ENCODE assay signal across 18 cellular contexts in genomic region chr6:126091507-126091906, GRCh38.
A peak's percentile ranks its signal among the peaks of the same experiment; 100 is the strongest.
DNase-seq lines count a peak whose midpoint lies in the region; ATAC-seq, FAIRE-seq and TF ChIP-seq lines count a peak whose summit lies in the region.
"Had no signal": no experiment of that assay in that cellular context is flagged by ENCODE, and none has a peak within 500 bp of the region (broad histone marks: within the 10 kb centered on the region; RNA-seq: fewer than 3 reads in every experiment).

No MANE protein-coding gene starts in this region.

- DNase-seq in H7 (peak; percentile 8), bronchial epithelial cell (ENCODE audit: low read depth) (no peak), islet precursor cell (peak; percentile 52), trophoblast cell (peak; percentile 9 to 74), aorta (no peak), small intestine (no peak)
- no peak for DNase-seq in stimulated activated CD4-positive, alpha-beta T cell treated with anti-CD3 and anti-CD28 coated beads, Interleukin-15, amount 100 ng/mL, for 24 hours
- DNase-seq: COR-L47, DMS153, NCI-H1436, NCI-H2029, NCI-H524, Peyer's patch, Right ventricle myocardium superior had no signal

- no peaks in the 10 kb centered on the region for H3K79me2 ChIP-seq in trophoblast cell (ENCODE audit: control insufficient read depth, insufficient read depth, low read length, poor library complexity)

- TF ChIP-seq CTCF in bronchial epithelial cell (IDR thresholded peaks at IDR 0.05; ENCODE audit: insufficient read depth, low read length, severe bottlenecking), result no peak

- H4K12ac ChIP-seq in trophoblast cell (ENCODE audit: low read depth, low read length), result no peak overlapping the region

- H2BK5ac ChIP-seq in trophoblast cell (ENCODE audit: low read depth, low read length, poor library complexity), result no peak overlapping the region

- no peak overlapping the region for H3K14ac ChIP-seq in trophoblast cell (ENCODE audit: low read length)

- H3K4me1 ChIP-seq in trophoblast cell (ENCODE audit: control insufficient read depth in 1 of 2, insufficient read depth in 2 of 2, low read length in 2 of 2), result peaks cover 0 to 3% of the 10 kb centered on the region in 2 experiments
- H3K4me1 ChIP-seq in aorta (ENCODE audit: control insufficient read depth in 1 of 2, insufficient read depth in 2 of 2, low read length in 2 of 2), result no peaks in the 10 kb centered on the region
- no peaks in the 10 kb centered on the region for H3K4me1 ChIP-seq in small intestine (ENCODE audit: control insufficient read depth in 2 of 2, insufficient read depth in 1 of 2, low read depth in 1 of 2, low read length in 1 of 2)
- H3K4me1 ChIP-seq: Peyer's patch had no signal

- H3K4me3 ChIP-seq in H7 (ENCODE audit: insufficient read depth, low read depth, low read length) (no peak overlapping the region), bronchial epithelial cell (ENCODE audit: low read depth, low read length) (no peak overlapping the region), trophoblast cell (ENCODE audit: low read depth, low read length) (no peak overlapping the region), aorta (ENCODE audit: low read length in 2 of 2) (no peak overlapping the region), small intestine (ENCODE audit: low read depth in 1 of 2, low read length in 2 of 2) (no peak overlapping the region)
- H3K4me3 ChIP-seq: K562, Peyer's patch, SK-N-MC had no signal

- no peak overlapping the region for H2BK12ac ChIP-seq in trophoblast cell (ENCODE audit: low read length)

- H3K36me3 ChIP-seq in H7 (replicated peaks; ENCODE audit: control insufficient read depth, insufficient read depth, low read length) (no peaks in the 10 kb centered on the region), bronchial epithelial cell (ENCODE audit: control insufficient read depth, insufficient read depth, low read length) (no peaks in the 10 kb centered on the region), trophoblast cell (ENCODE audit: control insufficient read depth in 1 of 2, insufficient read depth in 2 of 2, low read length in 2 of 2) (no peaks in the 10 kb centered on the region), aorta (ENCODE audit: control insufficient read depth in 1 of 2, insufficient read depth in 2 of 2, low read length in 1 of 2) (no peaks in the 10 kb centered on the region), small intestine (ENCODE audit: control insufficient read depth in 2 of 2, insufficient read depth in 2 of 2, low read length in 2 of 2) (no peaks in the 10 kb centered on the region)
- H3K36me3 ChIP-seq: Peyer's patch had no signal

- H3K27me3 ChIP-seq in H7 (ENCODE audit: control insufficient read depth, insufficient read depth, low read length), result no peaks in the 10 kb centered on the region
- no peaks in the 10 kb centered on the region for H3K27me3 ChIP-seq in bronchial epithelial cell (ENCODE audit: control insufficient read depth, insufficient read depth, low read length)
- no peaks in the 10 kb centered on the region for H3K27me3 ChIP-seq in trophoblast cell (ENCODE audit: insufficient read depth, low read length)
- H3K27me3 ChIP-seq in aorta (ENCODE audit: control insufficient read depth in 1 of 2, insufficient read depth in 2 of 2, low read length in 1 of 2), result no peaks in the 10 kb centered on the region
- H3K27me3 ChIP-seq in small intestine (ENCODE audit: control insufficient read depth in 2 of 2, insufficient read depth in 2 of 2, low read length in 2 of 2), result no peaks in the 10 kb centered on the region
- H3K27me3 ChIP-seq: Peyer's patch had no signal

- FAIRE-seq in bronchial epithelial cell (lab: Jason Lieb, UNC) (peak; percentile 13), small intestine (lab: Jason Lieb, UNC) (no peak)
- FAIRE-seq: K562 had no signal

- H3K27ac ChIP-seq in trophoblast cell (ENCODE audit: low read depth, low read length) (no peak overlapping the region), aorta (ENCODE audit: low read depth in 1 of 2, low read length in 2 of 2) (no peak overlapping the region), small intestine (ENCODE audit: low read depth in 1 of 2, low read length in 1 of 2) (no peak overlapping the region)
- H3K27ac ChIP-seq: Peyer's patch, SK-N-MC had no signal

- intact Hi-C loops in aorta (cut with DNase I), result no loop called here

- no peak for ATAC-seq in aorta (ENCODE audit: low FRiP score)
- ATAC-seq in GM21717 (IDR thresholded peaks at IDR 0.05; ENCODE audit: unreplicated experiment), result no peak
- ATAC-seq: HCT116, K562 had no signal

- H4K91ac ChIP-seq in trophoblast cell (ENCODE audit: low read depth, low read length), result no peak overlapping the region

- no CpG with 5 or more reads among the region's 6 CpGs for WGBS in trophoblast cell (ENCODE audit: extremely low coverage, insufficient coverage, insufficient read length)
- 78 to 80% methylated on average over 6 of the region's 6 CpGs for WGBS in aorta, 2 donors
- 81 to 94% (median 85%) methylated on average over 6 of the region's 6 CpGs for WGBS in small intestine, 3 donors

- no peak overlapping the region for H4K8ac ChIP-seq in trophoblast cell (ENCODE audit: low read depth, low read length)

- H3K4me2 ChIP-seq in trophoblast cell (ENCODE audit: low read length), result no peak overlapping the region

- H2AFZ ChIP-seq in trophoblast cell (ENCODE audit: insufficient read depth, low read length, poor library complexity), result no peak overlapping the region

- H2AK5ac ChIP-seq in trophoblast cell (ENCODE audit: low read length), result no peak overlapping the region

- no peak overlapping the region for H3K4ac ChIP-seq in trophoblast cell (ENCODE audit: low read depth, low read length)

- H3K79me1 ChIP-seq in trophoblast cell (ENCODE audit: low read length), result no peaks in the 10 kb centered on the region

- H3K23ac ChIP-seq in trophoblast cell (ENCODE audit: low read length), result no peak overlapping the region

- H3K9me3 ChIP-seq in trophoblast cell (ENCODE audit: insufficient read depth, low read depth, low read length) (no peaks in the 10 kb centered on the region), aorta (ENCODE audit: control insufficient read depth, low read length) (no peaks in the 10 kb centered on the region), small intestine (ENCODE audit: control insufficient read depth, low read depth) (no peaks in the 10 kb centered on the region)
- H3K9me3 ChIP-seq: Peyer's patch had no signal

- no peak overlapping the region for H3K9ac ChIP-seq in trophoblast cell (ENCODE audit: low read length)

- H3K18ac ChIP-seq in trophoblast cell (ENCODE audit: low read length), result no peak overlapping the region

- H2BK120ac ChIP-seq in trophoblast cell (ENCODE audit: insufficient read depth, low read length, poor library complexity), result no peak overlapping the region

Comparison
In these comparisons a context has a peak if more than half of its experiments do, and no peak if none do; other contexts are left out.
1. DNase-seq: peak in H7 (single experiment), islet precursor cell (single experiment) and trophoblast cell (2 of 2); none in bronchial epithelial cell (single experiment), aorta (0 of 2), stimulated activated CD4-positive, alpha-beta T cell treated with anti-CD3 and anti-CD28 coated beads, Interleukin-15, amount 100 ng/mL, for 24 hours (single experiment) and small intestine (single experiment).